Comparison of ENCODE assay signal across 1 cellular context in genomic region chr16:14464192-14464591, GRCh38.
TF ChIP-seq lines count a peak whose summit lies in the region.

No MANE protein-coding gene starts in this region.

TF ChIP-seq in HepG2, 621 proteins besides CTCF, POLR2A, EP300 and RAD21 (continued from another document):
- 0 out of 2 replicates have a peak, but pooled peaks have one; percentile 25 for TF ChIP-seq HOMEZ (CRISPR knock-in tag; IDR thresholded peaks at IDR 0.05; ENCODE audit: low read depth)
- TF ChIP-seq RFXAP (CRISPR knock-in tag; IDR thresholded peaks at IDR 0.05; ENCODE audit: borderline replicate concordance) = no peak
- 0 out of 2 replicates have a peak, but pooled peaks have one; percentile 45 for TF ChIP-seq ZNF280D (CRISPR knock-in tag; IDR thresholded peaks at IDR 0.05)
- TF ChIP-seq ZNF281 (CRISPR knock-in tag; IDR thresholded peaks at IDR 0.05; ENCODE audit: borderline replicate concordance) = no peak
- no peak for TF ChIP-seq ATRX (CRISPR knock-in tag; IDR thresholded peaks at IDR 0.05; ENCODE audit: borderline replicate concordance)
- peak; percentile 99 for TF ChIP-seq ZNF317 (CRISPR knock-in tag; IDR thresholded peaks at IDR 0.05)
- TF ChIP-seq ZNF275 (CRISPR knock-in tag; IDR thresholded peaks at IDR 0.05; ENCODE audit: borderline replicate concordance) = no peak
- no peak for TF ChIP-seq MTA3 (CRISPR knock-in tag; IDR thresholded peaks at IDR 0.05)
- no peak for TF ChIP-seq KLF16 (CRISPR knock-in tag; IDR thresholded peaks at IDR 0.05)
- no peak for TF ChIP-seq MYPOP (CRISPR knock-in tag; IDR thresholded peaks at IDR 0.05)
- TF ChIP-seq ZNF775 (CRISPR knock-in tag; IDR thresholded peaks at IDR 0.05; ENCODE audit: borderline replicate concordance) = no peak
- TF ChIP-seq KLF15 (CRISPR knock-in tag; IDR thresholded peaks at IDR 0.05; ENCODE audit: borderline replicate concordance) = no peak
- no peak for TF ChIP-seq MIXL1 (CRISPR knock-in tag; IDR thresholded peaks at IDR 0.05)
- no peak for TF ChIP-seq GATAD1 (CRISPR knock-in tag; IDR thresholded peaks at IDR 0.05)
- no peak for TF ChIP-seq RBM39 (IDR thresholded peaks at IDR 0.05; ENCODE audit: low read depth, low read length, poor library complexity, severe bottlenecking)
- no peak for TF ChIP-seq FOSL1 (CRISPR knock-in tag; IDR thresholded peaks at IDR 0.05; ENCODE audit: borderline replicate concordance)
- peak; percentile 10; the same call in 1 of the 2 replicates for TF ChIP-seq NCOA2 (CRISPR knock-in tag; IDR thresholded peaks at IDR 0.05)
- no peak for TF ChIP-seq CHD2 (IDR thresholded peaks at IDR 0.05; ENCODE audit: low read depth, low read length)
